ENCODE assay signal across 22 cellular contexts in the genomic region with DNA sequence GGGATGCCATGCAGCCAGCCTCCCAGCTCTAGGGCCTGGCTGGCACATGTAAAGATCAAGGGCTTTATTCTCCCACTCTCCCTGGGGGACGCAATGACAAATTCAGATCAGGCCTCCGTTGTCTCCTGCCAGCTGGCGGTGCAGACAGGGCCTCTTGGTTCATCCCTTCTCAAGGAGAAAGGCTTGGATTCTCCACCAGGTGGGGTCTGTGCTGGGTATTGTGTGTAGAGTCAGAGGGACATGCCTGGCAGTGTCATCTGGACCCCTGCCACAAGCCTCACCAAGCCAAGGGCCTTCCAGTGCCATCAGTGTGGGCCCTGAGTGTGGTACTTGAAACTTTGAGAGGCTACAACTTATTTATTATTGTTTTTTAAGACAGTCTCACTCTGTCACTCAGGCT. TPM values are rescaled to one million over a fixed set of nuclear protein-coding genes. Genes with fewer than 3 reads are reported as not detected.
A peak's percentile ranks its signal among the peaks of the same experiment; 100 is the strongest.
DNase-seq lines count a peak whose midpoint lies in the region; ATAC-seq, FAIRE-seq and TF ChIP-seq lines count a peak whose summit lies in the region.
"Had no signal": no experiment of that assay in that cellular context is flagged by ENCODE, and none has a peak within 500 bp of the region (broad histone marks: within the 10 kb centered on the region; RNA-seq: fewer than 3 reads in every experiment).

No MANE protein-coding gene starts in this region.

- H3K4me1 ChIP-seq in GM23338 (ENCODE audit: insufficient read depth) (peaks cover 4% of the 10 kb centered on the region; the same call in 1 of the 2 replicates), SK-N-SH (ENCODE audit: control insufficient read depth in 1 of 2, insufficient read depth in 2 of 2, low read depth in 1 of 2, low read length in 1 of 2) (peaks cover 0 to 10% of the 10 kb centered on the region in 2 experiments; a peak in 1 of 4 replicates), keratinocyte (ENCODE audit: control insufficient read depth, extremely low read depth, insufficient read depth, low read length) (peaks cover 12% of the 10 kb centered on the region)
- H3K4me1 ChIP-seq: HAP-1, right atrium auricular region had no signal

- H3K9ac ChIP-seq in SK-N-SH (no peak overlapping the region), keratinocyte (ENCODE audit: control insufficient read depth, extremely low read depth, insufficient read depth, low read length) (no peak overlapping the region)

- TF ChIP-seq EP300 in SK-N-SH (IDR thresholded peaks at IDR 0.05; ENCODE audit: borderline replicate concordance in 1 of 2, low read depth in 1 of 2, low read length in 1 of 2), result no peak

- WGBS in SK-N-SH (ENCODE audit: low lambda C conversion rate), result 81% methylated on average over 3 of the region's 3 CpGs

- H3K4me3 ChIP-seq in AG04449 (ENCODE audit: low read depth, low read length) (no peak overlapping the region), GM23338 (no peak overlapping the region), SK-N-SH (ENCODE audit: low read depth in 2 of 2, low read length in 1 of 2) (no peak overlapping the region), keratinocyte (ENCODE audit: control insufficient read depth in 2 of 3, extremely low read depth in 1 of 3, insufficient read depth in 2 of 3, low read depth in 1 of 3, low read length in 3 of 3) (no peak overlapping the region)
- H3K4me3 ChIP-seq: HAP-1, right atrium auricular region had no signal

- peak; percentile 36; the same call in 1 of the 2 replicates for TF ChIP-seq RAD21 in SK-N-SH (IDR thresholded peaks at IDR 0.05; ENCODE audit: low read length)

- H3K9me2 ChIP-seq in GM23338 (ENCODE audit: insufficient read depth) (no peaks in the 10 kb centered on the region), SK-N-SH (no peaks in the 10 kb centered on the region)

- H3K4me2 ChIP-seq in GM23338, result no peak overlapping the region
- no peak overlapping the region for H3K4me2 ChIP-seq in SK-N-SH
- no peak overlapping the region for H3K4me2 ChIP-seq in keratinocyte (ENCODE audit: control insufficient read depth, extremely low read depth, insufficient read depth, low read depth, low read length)

- H3K9me3 Mint-ChIP-seq in GM23338, result peaks cover 10% of the 10 kb centered on the region; the same call in 2 of the 3 replicates
- H3K9me3 Mint-ChIP-seq: dendritic cell treated with granulocyte-macrophage colony-stimulating factor and Interleukin-4, amounts not matched to agents 40 ng/mL and 50 ng/mL, for 4 days had no signal

- peaks cover 15% of the 10 kb centered on the region for H3K4me1 Mint-ChIP-seq in GM23338
- H3K4me1 Mint-ChIP-seq: immature natural killer cell, memory B cell had no signal

- H3K27me3 ChIP-seq in GM23338 (ENCODE audit: insufficient read depth) (peaks cover 6% of the 10 kb centered on the region; the same call in 1 of the 2 replicates), SK-N-SH (ENCODE audit: insufficient read depth) (no peaks in the 10 kb centered on the region), keratinocyte (ENCODE audit: control insufficient read depth, extremely low read depth, insufficient read depth, low read length) (no peaks in the 10 kb centered on the region)
- H3K27me3 ChIP-seq: right atrium auricular region had no signal

- H3K79me2 ChIP-seq in GM23338 (replicated peaks; ENCODE audit: insufficient read depth), result no peaks in the 10 kb centered on the region
- no peaks in the 10 kb centered on the region for H3K79me2 ChIP-seq in SK-N-SH (ENCODE audit: insufficient read depth)
- H3K79me2 ChIP-seq in keratinocyte (ENCODE audit: control insufficient read depth, insufficient read depth, low read length), result no peaks in the 10 kb centered on the region

- no peak for FAIRE-seq in keratinocyte (lab: Jason Lieb, UNC)
- FAIRE-seq in frontal cortex (lab: Jason Lieb, UNC), result no peak
- FAIRE-seq: astrocyte had no signal

- H3F3A ChIP-seq in GM23338 (replicated peaks; ENCODE audit: low read depth) (no peaks in the 10 kb centered on the region), SK-N-SH (replicated peaks; ENCODE audit: insufficient read depth) (no peaks in the 10 kb centered on the region)

- TF ChIP-seq CTCF in AG04449 (IDR thresholded peaks at IDR 0.05; ENCODE audit: insufficient read depth, low read length, missing control alignments), result peak; percentile 13
- TF ChIP-seq CTCF in GM23338 (conservative IDR thresholded peaks at IDR 0.05; ENCODE audit: low read depth in 2 of 2), result peak in 1 of 2 experiments; percentile 44; a peak in 2 of 4 replicates
- no peak for TF ChIP-seq CTCF in SK-N-SH (IDR thresholded peaks at IDR 0.05)
- TF ChIP-seq CTCF in keratinocyte (optimal IDR thresholded peaks at IDR 0.05 in 1 of 3, IDR thresholded peaks at IDR 0.05 in 1 of 3, conservative IDR thresholded peaks at IDR 0.05 in 1 of 3; ENCODE audit: extremely low read depth in 1 of 3, insufficient read depth in 2 of 3, low read length in 3 of 3), result peak in 2 of 3 experiments; percentile 5 to 12

- H3K36me3 Mint-ChIP-seq in GM23338 (ENCODE audit: low read depth), result no peaks in the 10 kb centered on the region
- H3K36me3 Mint-ChIP-seq: immature natural killer cell had no signal

- CTCF ChIA-PET in AG04449 (lab: Yijun Ruan, JAX), result interaction anchor here (1.1 kb wide), 1 partner anchor 8 kb away, joined by 3 read pairs; a partner anchor contains a TSS
- CTCF ChIA-PET in SK-N-SH (lab: Yijun Ruan, JAX), result interaction anchor here (0.6 to 1.9 kb wide), 2 partner anchors 187 to 193 kb away, joined by 3 to 5 read pairs; no protein-coding TSS in a partner anchor

- dilution Hi-C loops in keratinocyte (cut with MboI; ENCODE audit: extremely low pct_ligation_motif_present, low sequenced_read_pairs), result no loop called here

- H3K27ac ChIP-seq in GM23338 (ENCODE audit: low read depth), result no peak overlapping the region
- no peak overlapping the region for H3K27ac ChIP-seq in SK-N-SH (ENCODE audit: low read depth in 2 of 2, low read length in 1 of 2)
- H3K27ac ChIP-seq in keratinocyte (ENCODE audit: control insufficient read depth, insufficient read depth, low read length), result no peak overlapping the region
- H3K27ac ChIP-seq: epithelial cell of prostate, right atrium auricular region had no signal

- no peaks in the 10 kb centered on the region; the same call in 1 of the 2 replicates for H4K20me1 ChIP-seq in GM23338 (replicated peaks; ENCODE audit: insufficient read depth)
- no peaks in the 10 kb centered on the region for H4K20me1 ChIP-seq in SK-N-SH (ENCODE audit: insufficient read depth)
- H4K20me1 ChIP-seq in keratinocyte (ENCODE audit: control insufficient read depth, extremely low read depth, insufficient read depth, low read length), result no peaks in the 10 kb centered on the region

- H3K4me3 Mint-ChIP-seq in GM23338, result no peak overlapping the region
- H3K4me3 Mint-ChIP-seq: dendritic cell treated with granulocyte-macrophage colony-stimulating factor and Interleukin-4, amounts not matched to agents 40 ng/mL and 50 ng/mL, for 4 days; immature natural killer cell; memory B cell had no signal

- H3K27ac Mint-ChIP-seq in GM23338, result no peak overlapping the region
- H3K27ac Mint-ChIP-seq: dendritic cell treated with granulocyte-macrophage colony-stimulating factor and Interleukin-4, amounts not matched to agents 40 ng/mL and 50 ng/mL, for 4 days; immature natural killer cell; memory B cell had no signal

- POLR2A ChIA-PET in AG04449 (lab: Yijun Ruan, JAX) (no interaction called here), SK-N-SH (lab: Yijun Ruan, JAX) (no interaction called here)

- H2AFZ ChIP-seq in GM23338, result no peak overlapping the region
- H2AFZ ChIP-seq in SK-N-SH (ENCODE audit: low read depth), result no peak overlapping the region
- no peak overlapping the region for H2AFZ ChIP-seq in keratinocyte (ENCODE audit: control insufficient read depth, low read length)

- H3K9me1 ChIP-seq in keratinocyte (ENCODE audit: control insufficient read depth, extremely low read depth, insufficient read depth, low read length), result no peaks in the 10 kb centered on the region

- DNase-seq in AG04449 (ENCODE audit: low read depth, low spot score) (no peak), GM23338 (ENCODE audit: low spot score) (peak; percentile 51), SK-N-SH (no peak), keratinocyte (ENCODE audit: low read depth, low spot score) (no peak), kidney tubule cell (ENCODE audit: low spot score) (no peak), SW 1271 (lab: John Stamatoyannopoulos, UW) (no peak), frontal cortex (ENCODE audit: low spot score in 2 of 2) (no peak)
- DNase-seq: activated CD4-positive, alpha-beta T cell treated with anti-CD3 and anti-CD28 coated beads for 48 hours; activated naive CD4-positive, alpha-beta T cell; immature natural killer cell; MM.1S; NCI-H2081; SIG-M5; stimulated activated CD4-positive, alpha-beta T cell treated with anti-CD3 and anti-CD28 coated beads, Interleukin-1b, Interleukin-23, amount 100 ng/mL, for 48 hours; T1000 had no signal

- peaks cover 11% of the 10 kb centered on the region for H3K27me3 Mint-ChIP-seq in GM23338 (ENCODE audit: insufficient read depth, low read depth, poor library complexity)

- H3K36me3 ChIP-seq in GM23338 (ENCODE audit: insufficient read depth) (no peaks in the 10 kb centered on the region), SK-N-SH (replicated peaks in 1 of 2; ENCODE audit: control insufficient read depth in 1 of 2, insufficient read depth in 2 of 2, low read length in 1 of 2) (no peaks in the 10 kb centered on the region), keratinocyte (ENCODE audit: control insufficient read depth in 2 of 2, extremely low read depth in 1 of 2, insufficient read depth in 2 of 2, low read length in 2 of 2) (no peaks in the 10 kb centered on the region)
- H3K36me3 ChIP-seq: HAP-1, right atrium auricular region had no signal

- H3K9me3 ChIP-seq in SK-N-SH, result no peaks in the 10 kb centered on the region; the same call in 1 of the 2 replicates
- H3K9me3 ChIP-seq in keratinocyte (ENCODE audit: control insufficient read depth, low read depth, low read length), result no peaks in the 10 kb centered on the region
- H3K9me3 ChIP-seq: right atrium auricular region had no signal

- ATAC-seq in GM23338, result peak; percentile 66
- no peak for ATAC-seq in HG03442 (IDR thresholded peaks at IDR 0.05; ENCODE audit: unreplicated experiment)

TF ChIP-seq in SK-N-SH, 30 proteins besides CTCF, POLR2A, EP300 and RAD21 (continues in another document):
- TF ChIP-seq MXI1 (IDR thresholded peaks at IDR 0.05; ENCODE audit: low read depth, low read length), result no peak

RNA-seq across cellular contexts. Expression of a gene that starts 8.4 kb away (rescaled TPM):
- total RNA-seq in GM23338 (2014; rRNA removed; shearing (Covaris generic)), result 225 and 290 TPM in 2 replicates
- polyA plus RNA-seq in GM23338 (2016; fragmentation: Nextera tagmentation; extraction: Ambion mirVana) (20.6 and 20.7 TPM in 2 replicates), SK-N-SH (2012; rRNA removed) (57.1 and 91.0 TPM in 2 replicates), keratinocyte (2.5 to 6.7 TPM (median 4.0 TPM) in 3 replicates)
- polyA plus RNA-seq in SK-N-SH (2012; cell fraction: cytosol; rRNA removed), result 27.1 and 43.7 TPM in 2 replicates
- 144 and 167 TPM in 2 replicates for polyA plus RNA-seq in SK-N-SH (2012; cell fraction: nucleus; rRNA removed)
- 1.7 TPM for polyA plus RNA-seq in keratinocyte (2011; ENCODE audit: low read depth)
- polyA plus RNA-seq in keratinocyte (2011; cell fraction: cytosol; rRNA removed), result 1.7 and 3.5 TPM in 2 replicates
- polyA plus RNA-seq in keratinocyte (2011; cell fraction: nucleus; rRNA removed), result 11.4 and 17.1 TPM in 2 replicates
- polyA plus RNA-seq in keratinocyte (2012; ENCODE audit: low replicate concordance), result 1.3 and 6.7 TPM in 2 replicates
- polyA minus RNA-seq in keratinocyte, result 15.5 to 30.4 TPM (median 23.3 TPM) in 3 replicates
- polyA minus RNA-seq in keratinocyte (2011; cell fraction: cytosol; rRNA and poly(A)+ RNA removed), result 24.9 TPM
- 44.2 and 50.3 TPM in 2 replicates for polyA minus RNA-seq in keratinocyte (2011; cell fraction: nucleus; rRNA and poly(A)+ RNA removed)
- 181 TPM for total RNA-seq in frontal cortex
